ENCODE assay signal across 35 cellular contexts in the genomic region with DNA sequence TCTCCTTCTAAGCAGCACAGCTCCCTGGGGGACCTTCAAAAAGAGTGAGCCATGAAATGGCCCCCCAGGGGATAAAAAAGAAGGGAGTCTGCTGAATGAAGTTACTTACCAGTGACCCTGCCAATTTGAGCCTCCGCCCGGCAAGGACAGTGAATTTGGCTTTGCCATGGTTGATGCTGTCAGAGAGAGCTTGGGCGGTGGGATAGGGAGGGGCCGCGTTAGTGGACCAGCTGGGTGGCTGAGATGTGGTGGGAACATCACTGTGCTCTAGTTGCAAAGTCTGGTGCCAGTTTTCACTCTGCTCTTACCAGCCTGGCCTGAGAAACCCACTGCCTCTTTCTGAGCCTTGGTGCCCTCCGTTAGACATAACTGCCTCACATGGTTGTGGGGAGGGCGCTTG.
"Had no signal": no experiment of that assay in that cellular context is flagged by ENCODE, and none has a peak within 500 bp of the region (broad histone marks: within the 10 kb centered on the region; RNA-seq: fewer than 3 reads in every experiment).

No MANE protein-coding gene starts in this region.

- DNase-seq: Karpas-422, Kasumi-1, MG63, MM.1S, NCI-H1048, NCI-H1092, NCI-H1092 treated with DMSO at 0.1 percent for 48 hours, NCI-H1105, NCI-H1105 treated with DMSO at 0.1 percent for 48 hours, NCI-H1417, NCI-H1417 treated with DMSO at 0.1 percent for 48 hours, NCI-H1436, NCI-H1436 treated with DMSO at 0.1 percent for 48 hours, NCI-H146, NCI-H1694, NCI-H1694 treated with DMSO at 0.1 percent for 48 hours, NCI-H187, NCI-H187 treated with DMSO at 0.1 percent for 48 hours, NCI-H1930, NCI-H2029, NCI-H2029 treated with DMSO at 0.1 percent for 48 hours, NCI-H2081, NCI-H2081 treated with DMSO at 0.1 percent for 48 hours, NCI-H2107, NCI-H2171, NCI-H2171 treated with DMSO at 0.1 percent for 48 hours, NCI-H2227 treated with DMSO at 0.1 percent for 48 hours, NCI-H226, NCI-H345, NCI-H446, NCI-H446 treated with DMSO at 0.1 percent for 48 hours, NCI-H510A, NCI-H510A treated with DMSO at 0.1 percent for 48 hours, NCI-H524, NCI-H524 treated with DMSO at 0.1 percent for 48 hours had no signal

- H3K4me3 ChIP-seq: MG63 had no signal

- H3K9me3 ChIP-seq: MG63 had no signal

- H3K36me3 ChIP-seq: MG63 had no signal
